In genomic region chr12:48000878-48001321, GRCh38 we compare ENCODE assay signal across 8 cellular contexts. TPM values are rescaled to one million over a fixed set of nuclear protein-coding genes. Genes with fewer than 3 reads are reported as not detected.
A peak's percentile ranks its signal among the peaks of the same experiment; 100 is the strongest.
DNase-seq lines count a peak whose midpoint lies in the region; ATAC-seq and TF ChIP-seq lines count a peak whose summit lies in the region.

No MANE protein-coding gene starts in this region.

- peaks cover 96% of the 10 kb centered on the region for H3K27me3 Mint-ChIP-seq in CD4-positive, alpha-beta T cell
- H3K27me3 Mint-ChIP-seq in activated CD8-positive, alpha-beta T cell treated with anti-CD3 and anti-CD28 coated beads, Interleukin-2, amount 10 ng/mL, durations not matched to agents 7 days and 5 days (ENCODE audit: low read depth), result peaks cover 93% of the 10 kb centered on the region

- POLR2A ChIA-PET in CD4-positive, alpha-beta T cell (lab: Charles Lee), result no interaction called here
- POLR2A ChIA-PET in activated CD8-positive, alpha-beta T cell treated with anti-CD3 and anti-CD28 coated beads, Interleukin-2, amount 10 ng/mL, durations not matched to agents 7 days and 5 days (lab: Charles Lee), result no interaction called here

- H3K27ac Mint-ChIP-seq in CD4-positive, alpha-beta T cell, result no peak overlapping the region
- H3K27ac Mint-ChIP-seq in activated CD8-positive, alpha-beta T cell treated with anti-CD3 and anti-CD28 coated beads, Interleukin-2, amount 10 ng/mL, durations not matched to agents 7 days and 5 days, result no peak overlapping the region

- H3K36me3 Mint-ChIP-seq in CD4-positive, alpha-beta T cell (ENCODE audit: low read depth), result no peaks in the 10 kb centered on the region
- H3K36me3 Mint-ChIP-seq in activated CD8-positive, alpha-beta T cell treated with anti-CD3 and anti-CD28 coated beads, Interleukin-2, amount 10 ng/mL, durations not matched to agents 7 days and 5 days (ENCODE audit: low read depth), result no peaks in the 10 kb centered on the region

- TF ChIP-seq CTCF in CD4-positive, alpha-beta T cell (IDR thresholded peaks at IDR 0.05), result no peak
- TF ChIP-seq CTCF in left ventricle myocardium inferior (IDR thresholded peaks at IDR 0.05; ENCODE audit: borderline replicate concordance), result no peak
- no peak for TF ChIP-seq CTCF in sigmoid colon (IDR thresholded peaks at IDR 0.05)

- peak overlapping the region; percentile 76 for H3K4me3 Mint-ChIP-seq in CD4-positive, alpha-beta T cell
- H3K4me3 Mint-ChIP-seq in activated CD8-positive, alpha-beta T cell treated with anti-CD3 and anti-CD28 coated beads, Interleukin-2, amount 10 ng/mL, durations not matched to agents 7 days and 5 days, result peak overlapping the region; percentile 56

- WGBS in sigmoid colon, 2 donors, result 12 to 16% methylated on average over 11 of the region's 11 CpGs

- intact Hi-C loops in CD4-positive, alpha-beta T cell (cut with DNase I, micrococcal nuclease), result no loop called here
- intact Hi-C loops in left ventricle myocardium inferior (cut with micrococcal nuclease) (no loop called here), sigmoid colon (cut with DNase I) (no loop called here)

- no peaks in the 10 kb centered on the region for H3K36me3 ChIP-seq in HUES6 (ENCODE audit: control insufficient read depth, insufficient read depth, low read length)
- H3K36me3 ChIP-seq in left ventricle myocardium inferior, result no peaks in the 10 kb centered on the region
- no peaks in the 10 kb centered on the region for H3K36me3 ChIP-seq in sigmoid colon

- H3K4me3 ChIP-seq in HUES6 (ENCODE audit: low read depth, low read length) (peak overlapping the region; percentile 60), left ventricle myocardium inferior (peak overlapping the region; percentile 70), sigmoid colon (peak overlapping the region; percentile 6 to 49 (median 46))

- no peak overlapping the region for H3K9ac ChIP-seq in HUES6 (ENCODE audit: low read length)

- DNase-seq in CD4-positive, alpha-beta T cell, result no peak
- no peak for DNase-seq in activated CD8-positive, alpha-beta T cell treated with anti-CD3 and anti-CD28 coated beads, Interleukin-2, amount 10 ng/mL, durations not matched to agents 7 days and 5 days
- DNase-seq in left ventricle myocardium inferior, result no peak
- peak; percentile 59 for DNase-seq in sigmoid colon
- DNase-seq in amygdala (lab: John Stamatoyannopoulos, UW), result no peak

- H3K4me1 ChIP-seq in HUES6 (ENCODE audit: control insufficient read depth, insufficient read depth, low read length) (peaks cover 39% of the 10 kb centered on the region), left ventricle myocardium inferior (peaks cover 53% of the 10 kb centered on the region), sigmoid colon (peaks cover 0 to 52% (median 45%) of the 10 kb centered on the region in 4 donors)

- no peak overlapping the region for H3K27ac ChIP-seq in CD4-positive, alpha-beta T cell (ENCODE audit: low read depth, low read length)
- H3K27ac ChIP-seq in HUES6 (ENCODE audit: low read depth, low read length), result no peak overlapping the region
- peak overlapping the region; percentile 73 for H3K27ac ChIP-seq in left ventricle myocardium inferior (replicated peaks)
- H3K27ac ChIP-seq in sigmoid colon, result peak overlapping the region in 2 of 4 donors; percentile 29 to 46

- CTCF ChIA-PET in CD4-positive, alpha-beta T cell (lab: Charles Lee), result no interaction called here
- CTCF ChIA-PET in activated CD8-positive, alpha-beta T cell treated with anti-CD3 and anti-CD28 coated beads, Interleukin-2, amount 10 ng/mL, durations not matched to agents 7 days and 5 days (lab: Charles Lee), result interaction anchor here (1.8 kb wide), 1 partner anchor 16 kb away, joined by 3 read pairs; no protein-coding TSS in a partner anchor

- no peak for TF ChIP-seq EP300 in sigmoid colon (IDR thresholded peaks at IDR 0.05)

- no peaks in the 10 kb centered on the region for H3K9me3 Mint-ChIP-seq in CD4-positive, alpha-beta T cell
- H3K9me3 Mint-ChIP-seq in activated CD8-positive, alpha-beta T cell treated with anti-CD3 and anti-CD28 coated beads, Interleukin-2, amount 10 ng/mL, durations not matched to agents 7 days and 5 days (ENCODE audit: insufficient read depth), result no peaks in the 10 kb centered on the region

- H3K9me3 ChIP-seq in CD4-positive, alpha-beta T cell (ENCODE audit: control insufficient read depth, low read length), result no peaks in the 10 kb centered on the region
- H3K9me3 ChIP-seq in HUES6 (ENCODE audit: control insufficient read depth, insufficient read depth, low read depth, low read length) (no peaks in the 10 kb centered on the region), left ventricle myocardium inferior (replicated peaks) (no peaks in the 10 kb centered on the region), sigmoid colon (no peaks in the 10 kb centered on the region)

- peaks cover 33% of the 10 kb centered on the region for H3K4me1 Mint-ChIP-seq in CD4-positive, alpha-beta T cell (ENCODE audit: low read depth)
- H3K4me1 Mint-ChIP-seq in activated CD8-positive, alpha-beta T cell treated with anti-CD3 and anti-CD28 coated beads, Interleukin-2, amount 10 ng/mL, durations not matched to agents 7 days and 5 days (ENCODE audit: low read depth), result peaks cover 38% of the 10 kb centered on the region

- TF ChIP-seq POLR2A in sigmoid colon (IDR thresholded peaks at IDR 0.05), result no peak

- ATAC-seq in CD4-positive, alpha-beta T cell (ENCODE audit: poor library complexity), result no peak
- ATAC-seq in activated CD8-positive, alpha-beta T cell treated with anti-CD3 and anti-CD28 coated beads, Interleukin-2, amount 10 ng/mL, durations not matched to agents 7 days and 5 days, result no peak
- ATAC-seq in GM21423 (IDR thresholded peaks at IDR 0.05; ENCODE audit: unreplicated experiment), result no peak
- ATAC-seq in HG03342 (IDR thresholded peaks at IDR 0.05; ENCODE audit: unreplicated experiment), result no peak

- peaks cover 87% of the 10 kb centered on the region for H3K27me3 ChIP-seq in CD4-positive, alpha-beta T cell (ENCODE audit: control insufficient read depth, insufficient read depth, low read length)
- H3K27me3 ChIP-seq in HUES6 (ENCODE audit: control insufficient read depth, insufficient read depth, low read length) (peaks cover 100% of the 10 kb centered on the region), left ventricle myocardium inferior (ENCODE audit: low read depth) (peaks cover 47% of the 10 kb centered on the region), sigmoid colon (peaks cover 29 to 83% (median 43%) of the 10 kb centered on the region in 3 donors)

RNA-seq across cellular contexts. Expression of gene COL2A1, which starts 3.4 kb away (rescaled TPM):
- not detected for total RNA-seq in CD4-positive, alpha-beta T cell
- total RNA-seq in activated CD8-positive, alpha-beta T cell treated with anti-CD3 and anti-CD28 coated beads, Interleukin-2, amount 10 ng/mL, durations not matched to agents 7 days and 5 days, result not detected
- total RNA-seq in left ventricle myocardium inferior, result not detected
- not detected for total RNA-seq in sigmoid colon
- under 1 TPM in 2 of 3 donors, not detected in 1; 0.17 to 0.60 TPM for polyA plus RNA-seq in sigmoid colon

RNA-seq across cellular contexts. Expression of gene TMEM106C, which starts 37.5 kb away (rescaled TPM):
- 10 to 100 TPM; 17.4 to 20.3 TPM for total RNA-seq in CD4-positive, alpha-beta T cell
- 100 to 1,000 TPM; 139 to 140 TPM for total RNA-seq in activated CD8-positive, alpha-beta T cell treated with anti-CD3 and anti-CD28 coated beads, Interleukin-2, amount 10 ng/mL, durations not matched to agents 7 days and 5 days
- total RNA-seq in left ventricle myocardium inferior, result 48.1 TPM
- 100 to 1,000 TPM in 2 of 4 donors, 10 to 100 TPM in 2; 46.2 to 122 (median 92.2) TPM for total RNA-seq in sigmoid colon
- polyA plus RNA-seq in sigmoid colon, result 100 to 1,000 TPM; 145 to 199 (median 169) TPM
